In genomic region chr4:158120574-158121202, GRCh38 we compare ENCODE assay signal across 9 cellular contexts. TPM values are rescaled to one million over a fixed set of nuclear protein-coding genes. Genes with fewer than 3 reads are reported as not detected.
A peak's percentile ranks its signal among the peaks of the same experiment; 100 is the strongest.
DNase-seq lines count a peak whose midpoint lies in the region; ATAC-seq and TF ChIP-seq lines count a peak whose summit lies in the region.
"Not testable (repeated sequence)": the region's sequence is repeated elsewhere in the genome, so short reads cannot be mapped to it uniquely, and the experiment has no call there.
"Had no signal": no experiment of that assay in that cellular context is flagged by ENCODE, and none has a peak within 500 bp of the region (broad histone marks: within the 10 kb centered on the region; RNA-seq: fewer than 3 reads in every experiment).

No MANE protein-coding gene starts in this region.

- TF ChIP-seq CTCF in dorsolateral prefrontal cortex (IDR thresholded peaks at IDR 0.05 in 54 of 56, conservative IDR thresholded peaks at IDR 0.05 in 2 of 56; ENCODE audit: low read depth in 1 of 56, partially characterized antibody in 56 of 56); heart left ventricle (IDR thresholded peaks at IDR 0.05): not testable (repeated sequence)

- H3K79me2 ChIP-seq in GM23248 (ENCODE audit: insufficient read depth), result not testable (repeated sequence)

- not testable (repeated sequence) for H3K9me2 ChIP-seq in GM23248 (ENCODE audit: insufficient read depth)

- 1 to 8% methylated on average over 7 of the region's 7 CpGs for WGBS in GM23248 (ENCODE audit: low coverage in 1 of 2, low lambda C conversion rate in 2 of 2, missing lambda C conversion rate in 2 of 2), 2 experiments
- 55 to 64% (median 58%) methylated on average over 7 of the region's 7 CpGs for WGBS in heart left ventricle, 4 donors

- peak; percentile 86 to 93 (median 90) for ATAC-seq in heart left ventricle

- H3K9me3 ChIP-seq in GM23248 (ENCODE audit: low read depth); adipocyte (ENCODE audit: control insufficient read depth, low read length); heart left ventricle; subcutaneous abdominal adipose tissue (ENCODE audit: control insufficient read depth in 5 of 5, low read length in 5 of 5): not testable (repeated sequence)

- not testable (repeated sequence) for H3K27me3 ChIP-seq in GM23248 (replicated peaks; ENCODE audit: insufficient read depth); adipocyte (replicated peaks; ENCODE audit: control insufficient read depth, insufficient read depth, low read length); dorsolateral prefrontal cortex; heart left ventricle; subcutaneous abdominal adipose tissue (ENCODE audit: control insufficient read depth in 5 of 5, insufficient read depth in 4 of 5, low read length in 5 of 5)

- not testable (repeated sequence) for TF ChIP-seq POLR2A in heart left ventricle (IDR thresholded peaks at IDR 0.05)

- H3K9ac ChIP-seq in GM23248, result peak overlapping the region; percentile 66
- peak overlapping the region; percentile 79 for H3K9ac ChIP-seq in adipocyte (ENCODE audit: low read length)
- H3K9ac ChIP-seq in subcutaneous abdominal adipose tissue (ENCODE audit: low read length in 5 of 5), result peak overlapping the region in 2 of 5 donors; percentile 8 to 40

- H3K4me1 ChIP-seq in GM23248 (ENCODE audit: insufficient read depth), result peaks cover 32% of the 10 kb centered on the region
- peaks cover 25% of the 10 kb centered on the region for H3K4me1 ChIP-seq in adipocyte (ENCODE audit: control insufficient read depth, insufficient read depth, low read length)
- H3K4me1 ChIP-seq in heart left ventricle, result peaks cover 0 to 38% (median 15%) of the 10 kb centered on the region in 12 donors
- peaks cover 0 to 24% (median 0%) of the 10 kb centered on the region in 5 donors for H3K4me1 ChIP-seq in subcutaneous abdominal adipose tissue (ENCODE audit: control insufficient read depth in 5 of 5, insufficient read depth in 5 of 5, low read length in 5 of 5)

- peak overlapping the region; percentile 64 for H3K4me2 ChIP-seq in GM23248 (ENCODE audit: unreplicated experiment)

- H3K4me3 ChIP-seq in GM23248 (peak overlapping the region; percentile 55), adipocyte (ENCODE audit: low read length) (peak overlapping the region; percentile 47), dorsolateral prefrontal cortex (peak overlapping the region in 31 of 59 donors; percentile 0 to 47 (median 27)), heart left ventricle (peak overlapping the region in 3 of 12 donors; percentile 1 to 3 (median 3)), subcutaneous abdominal adipose tissue (ENCODE audit: low read depth in 1 of 5, low read length in 5 of 5) (peak overlapping the region in 2 of 5 donors; percentile 26 to 43)

- in situ Hi-C loops in GM23248 (cut with MboI), result not testable (repeated sequence)

- H2AFZ ChIP-seq in GM23248, result peak overlapping the region; percentile 59

- H3K27ac ChIP-seq in GM23248 (peak overlapping the region; percentile 86), dorsolateral prefrontal cortex (peak overlapping the region in 46 of 59 donors; percentile 1 to 80 (median 49)), heart left ventricle (peak overlapping the region in 11 of 12 donors; percentile 17 to 79 (median 53)), subcutaneous abdominal adipose tissue (ENCODE audit: low read depth, low read length) (peak overlapping the region; percentile 92)

- H3F3A ChIP-seq in GM23248 (ENCODE audit: insufficient read depth), result peaks cover 35% of the 10 kb centered on the region; the same call in 1 of the 2 replicates

- intact Hi-C loops in dorsolateral prefrontal cortex (cut with DNase I), result not testable (repeated sequence)
- intact Hi-C loops in heart left ventricle (cut with DNase I), result loop anchor here in 3 of 10 donors (5.0 to 10.0 kb wide), 3 partner anchors 47 to 66 kb away; partner anchors contain the start of gene GASK1B (in 1 of the 3)

- not testable (repeated sequence) for H3K36me3 ChIP-seq in GM23248 (ENCODE audit: low read depth); adipocyte (ENCODE audit: control insufficient read depth, insufficient read depth, low read length, severe bottlenecking); subcutaneous abdominal adipose tissue (ENCODE audit: control insufficient read depth in 5 of 5, insufficient read depth in 5 of 5, low read length in 5 of 5)
- H3K36me3 ChIP-seq in heart left ventricle, result peaks cover 0 to 16% (median 1%) of the 10 kb centered on the region in 9 donors

- DNase-seq in GM23248 (peak; percentile 81), adipocyte (ENCODE audit: low read depth) (peak; percentile 82), dorsolateral prefrontal cortex (peak in 1 of 10 donors; percentile 45), heart left ventricle (peak in 4 of 5 donors; percentile 36 to 57 (median 46)), medulla oblongata (ENCODE audit: extremely low spot score) (peak; percentile 26), pons (ENCODE audit: low spot score) (peak; percentile 10)

- H4K20me1 ChIP-seq in GM23248 (ENCODE audit: insufficient read depth), result not testable (repeated sequence)

RNA-seq across cellular contexts. Expression of gene GASK1B, which starts 52.1 kb away (rescaled TPM):
- total RNA-seq in GM23248 (2014; rRNA removed; shearing (Covaris generic)), result 4.8 and 6.2 TPM in 2 replicates
- polyA plus RNA-seq in GM23248 (2016; fragmentation: Nextera tagmentation; extraction: Ambion mirVana), result 5.3 and 7.5 TPM in 2 replicates
- total RNA-seq in dorsolateral prefrontal cortex, result 10 to 100 TPM; 23.9 to 74.1 (median 43.0) TPM
- 100 to 1,000 TPM in 2 of 9 donors, 10 to 100 TPM in 7; 34.5 to 108 (median 73.9) TPM for total RNA-seq in heart left ventricle
- polyA plus RNA-seq in heart left ventricle, result 10 to 100 TPM; 10.0 to 38.5 TPM
- total RNA-seq: activated CD4-positive, alpha-beta T cell treated with anti-CD3 and anti-CD28 coated beads, Interleukin-2, amount 10 ng/mL, durations not matched to agents 7 days and 5 days; T-helper 1 cell treated with Interleukin-12 subunit alpha and Interleukin-12 subunit beta and Interleukin-4 antibody, amounts not matched to agents 30 ng/mL and 1 ng/mL, for 36 hours had no signal
